In genomic region chr1:98181041-98181764, GRCh38 we compare ENCODE assay signal across 20 cellular contexts.
"Had no signal": no experiment of that assay in that cellular context is flagged by ENCODE, and none has a peak within 500 bp of the region (broad histone marks: within the 10 kb centered on the region; RNA-seq: fewer than 3 reads in every experiment).

No MANE protein-coding gene starts in this region.

- H3K27ac Mint-ChIP-seq: activated CD4-positive, alpha-beta T cell treated with anti-CD3 and anti-CD28 coated beads, Interleukin-2, amount 10 ng/mL, durations not matched to agents 7 days and 5 days; activated CD8-positive, alpha-beta T cell treated with anti-CD3 and anti-CD28 coated beads, Interleukin-2, amount 10 ng/mL, durations not matched to agents 7 days and 5 days; activated naive CD4-positive, alpha-beta T cell treated with anti-CD3 and anti-CD28 coated beads for 36 hours; activated T-cell treated with anti-CD3 and anti-CD28 coated beads, Interleukin-2, amount 50 U/mL, for 24 hours; activated T-helper 2 cell treated with anti-CD3 and anti-CD28 coated beads, Interferon-gamma antibody, Interleukin-2, Interleukin-4, amounts not matched to agents 10 μg/mL and 5 μg/mL and 100 μg/mL, durations not matched to agents 14 hours and 24 hours and 36 hours; nephron progenitor cell; stimulated activated memory B cell treated with anti-CD40 and anti-IgM and Interleukin-4, amounts not matched to agents 10 μg/mL and 1 μg/mL and 100 μg/mL, for 72 hours had no signal

- H3K27me3 ChIP-seq: body of pancreas, upper lobe of left lung had no signal

- DNase-seq: activated CD4-positive, alpha-beta T cell treated with anti-CD3 and anti-CD28 coated beads, Interleukin-2, amount 10 ng/mL, durations not matched to agents 7 days and 5 days; activated CD8-positive, alpha-beta T cell treated with anti-CD3 and anti-CD28 coated beads, Interleukin-2, amount 10 ng/mL, durations not matched to agents 7 days and 5 days; activated naive CD4-positive, alpha-beta T cell treated with anti-CD3 and anti-CD28 coated beads for 36 hours; activated T-cell treated with anti-CD3 and anti-CD28 coated beads, Interleukin-2, amount 50 U/mL, for 24 hours; body of pancreas; caudate nucleus; foreskin melanocyte; glutamatergic neuron; kidney; left ventricle myocardium inferior; mammary epithelial cell; nephron progenitor cell; occipital lobe; stimulated activated CD4-positive, alpha-beta T cell treated with anti-CD3 and anti-CD28 coated beads, Interleukin-4, amount 100 ng/mL, for 4 hours; upper lobe of left lung had no signal

- ATAC-seq: activated CD4-positive, CD25-positive, alpha-beta regulatory T cell treated with anti-CD3 and anti-CD28 coated beads, Interleukin-2, amount 50 U/mL, for 24 hours; activated CD8-positive, alpha-beta T cell treated with anti-CD3 and anti-CD28 coated beads, Interleukin-2, amount 10 ng/mL, durations not matched to agents 7 days and 5 days; body of pancreas; sciatic nerve; stimulated activated memory B cell treated with anti-CD40 and anti-IgM and Interleukin-4, amounts not matched to agents 10 μg/mL and 1 μg/mL and 100 μg/mL, for 72 hours had no signal

- H3K9me3 Mint-ChIP-seq: activated CD4-positive, alpha-beta T cell treated with anti-CD3 and anti-CD28 coated beads, Interleukin-2, amount 10 ng/mL, durations not matched to agents 7 days and 5 days; activated naive CD4-positive, alpha-beta T cell treated with anti-CD3 and anti-CD28 coated beads for 36 hours; activated T-cell treated with anti-CD3 and anti-CD28 coated beads, Interleukin-2, amount 50 U/mL, for 24 hours; activated T-helper 2 cell treated with anti-CD3 and anti-CD28 coated beads, Interferon-gamma antibody, Interleukin-2, Interleukin-4, amounts not matched to agents 10 μg/mL and 5 μg/mL and 100 μg/mL, durations not matched to agents 14 hours and 24 hours and 36 hours; nephron progenitor cell; stimulated activated memory B cell treated with anti-CD40 and anti-IgM and Interleukin-4, amounts not matched to agents 10 μg/mL and 1 μg/mL and 100 μg/mL, for 72 hours had no signal

- H3K4me1 ChIP-seq: body of pancreas, left ventricle myocardium inferior, upper lobe of left lung had no signal

- H3K27ac ChIP-seq: body of pancreas, left ventricle myocardium inferior, thoracic aorta, upper lobe of left lung had no signal

- H3K36me3 Mint-ChIP-seq: stimulated activated memory B cell treated with anti-CD40 and anti-IgM and Interleukin-4, amounts not matched to agents 10 μg/mL and 1 μg/mL and 100 μg/mL, for 72 hours had no signal

- H3K4me1 Mint-ChIP-seq: activated CD4-positive, alpha-beta T cell treated with anti-CD3 and anti-CD28 coated beads, Interleukin-2, amount 10 ng/mL, durations not matched to agents 7 days and 5 days; nephron progenitor cell; stimulated activated memory B cell treated with anti-CD40 and anti-IgM and Interleukin-4, amounts not matched to agents 10 μg/mL and 1 μg/mL and 100 μg/mL, for 72 hours had no signal

- H3K27me3 Mint-ChIP-seq: activated CD4-positive, alpha-beta T cell treated with anti-CD3 and anti-CD28 coated beads, Interleukin-2, amount 10 ng/mL, durations not matched to agents 7 days and 5 days; activated T-cell treated with anti-CD3 and anti-CD28 coated beads, Interleukin-2, amount 50 U/mL, for 24 hours; stimulated activated memory B cell treated with anti-CD40 and anti-IgM and Interleukin-4, amounts not matched to agents 10 μg/mL and 1 μg/mL and 100 μg/mL, for 72 hours had no signal

- H3K4me3 Mint-ChIP-seq: activated CD4-positive, alpha-beta T cell treated with anti-CD3 and anti-CD28 coated beads, Interleukin-2, amount 10 ng/mL, durations not matched to agents 7 days and 5 days; activated CD8-positive, alpha-beta T cell treated with anti-CD3 and anti-CD28 coated beads, Interleukin-2, amount 10 ng/mL, durations not matched to agents 7 days and 5 days; activated naive CD4-positive, alpha-beta T cell treated with anti-CD3 and anti-CD28 coated beads for 36 hours; activated T-cell treated with anti-CD3 and anti-CD28 coated beads, Interleukin-2, amount 50 U/mL, for 24 hours; nephron progenitor cell; stimulated activated memory B cell treated with anti-CD40 and anti-IgM and Interleukin-4, amounts not matched to agents 10 μg/mL and 1 μg/mL and 100 μg/mL, for 72 hours had no signal
